ENCODE assay signal across 10 cellular contexts in genomic region chr1:22048351-22049192, GRCh38. TPM values are rescaled to one million over a fixed set of nuclear protein-coding genes. Genes with fewer than 3 reads are reported as not detected.
DNase-seq lines count a peak whose midpoint lies in the region; ATAC-seq, FAIRE-seq and TF ChIP-seq lines count a peak whose summit lies in the region.
"Had no signal": no experiment of that assay in that cellular context is flagged by ENCODE, and none has a peak within 500 bp of the region (broad histone marks: within the 10 kb centered on the region; RNA-seq: fewer than 3 reads in every experiment).

No MANE protein-coding gene starts in this region.

- H3K36me3 Mint-ChIP-seq in activated CD8-positive, alpha-beta T cell treated with anti-CD3 and anti-CD28 coated beads for 36 hours (ENCODE audit: low read depth), result peaks cover 7% of the 10 kb centered on the region

- peak overlapping the region; percentile 32 for H3K4me3 Mint-ChIP-seq in activated CD8-positive, alpha-beta T cell treated with anti-CD3 and anti-CD28 coated beads for 36 hours

- H3K27ac Mint-ChIP-seq in activated CD8-positive, alpha-beta T cell treated with anti-CD3 and anti-CD28 coated beads for 36 hours, result peak overlapping the region; percentile 81

- H3K4me1 ChIP-seq in ascending aorta, result no peaks in the 10 kb centered on the region

- H3K9me3 ChIP-seq in ascending aorta, result no peaks in the 10 kb centered on the region

- POLR2A ChIA-PET in activated CD8-positive, alpha-beta T cell treated with anti-CD3 and anti-CD28 coated beads for 36 hours (lab: Charles Lee), result interaction anchor here (0.9 to 17.7 kb wide), 2 partner anchors 9 to 22 kb away, joined by 4 to 218 read pairs; no protein-coding TSS in a partner anchor

- ATAC-seq in activated CD8-positive, alpha-beta T cell treated with anti-CD3 and anti-CD28 coated beads for 36 hours, result peak; percentile 32
- no peak for ATAC-seq in GM19397 (IDR thresholded peaks at IDR 0.05; ENCODE audit: unreplicated experiment)
- ATAC-seq in HG02938 (IDR thresholded peaks at IDR 0.05; ENCODE audit: unreplicated experiment), result no peak
- ATAC-seq: HCT116 had no signal

- H3K27me3 Mint-ChIP-seq in activated CD8-positive, alpha-beta T cell treated with anti-CD3 and anti-CD28 coated beads for 36 hours, result no peaks in the 10 kb centered on the region

- H3K4me3 ChIP-seq in ascending aorta, result no peak overlapping the region

- no peaks in the 10 kb centered on the region for H3K27me3 ChIP-seq in ascending aorta

- intact Hi-C loops in activated CD8-positive, alpha-beta T cell treated with anti-CD3 and anti-CD28 coated beads for 36 hours (cut with micrococcal nuclease), result no loop called here
- intact Hi-C loops in ascending aorta (cut with DNase I), result no loop called here

- peaks cover 46% of the 10 kb centered on the region for H3K4me1 Mint-ChIP-seq in activated CD8-positive, alpha-beta T cell treated with anti-CD3 and anti-CD28 coated beads for 36 hours (ENCODE audit: low read depth)

- H3K9me3 Mint-ChIP-seq in activated CD8-positive, alpha-beta T cell treated with anti-CD3 and anti-CD28 coated beads for 36 hours, result peaks cover 4% of the 10 kb centered on the region

- no peaks in the 10 kb centered on the region for H3K36me3 ChIP-seq in ascending aorta

- peak; percentile 62 for FAIRE-seq in GM19239 (lab: Jason Lieb, UNC)

- DNase-seq in AG08396 (ENCODE audit: low spot score) (peak; percentile 52), GM19239 (ENCODE audit: insufficient read length, low spot score) (no peak), kidney tubule cell (ENCODE audit: low spot score) (peak; percentile 64), ascending aorta (ENCODE audit: low spot score in 2 of 2) (no peak), T-helper 1 cell (no peak)
- peak; percentile 67 for DNase-seq in activated CD8-positive, alpha-beta T cell treated with anti-CD3 and anti-CD28 coated beads for 36 hours
- DNase-seq: NCI-H1048 had no signal

- CTCF ChIA-PET in activated CD8-positive, alpha-beta T cell treated with anti-CD3 and anti-CD28 coated beads for 36 hours (lab: Charles Lee), result interaction anchor here (1.6 to 2.2 kb wide), 2 partner anchors 9 to 24 kb away, joined by 9 read pairs; no protein-coding TSS in a partner anchor

- no peak overlapping the region for H3K27ac ChIP-seq in ascending aorta

- TF ChIP-seq CTCF in activated CD8-positive, alpha-beta T cell treated with anti-CD3 and anti-CD28 coated beads for 36 hours (IDR thresholded peaks at IDR 0.05), result no peak
- TF ChIP-seq CTCF in ascending aorta (IDR thresholded peaks at IDR 0.05), result no peak

RNA-seq across cellular contexts. Expression of gene CDC42, which starts 3.9 kb away (rescaled TPM):
- total RNA-seq in activated CD8-positive, alpha-beta T cell treated with anti-CD3 and anti-CD28 coated beads for 36 hours, result 100 to 1,000 TPM; 292 to 310 TPM
- 111 TPM for total RNA-seq in ascending aorta

RNA-seq across cellular contexts. Expression of gene CELA3A, which starts 47.1 kb away (rescaled TPM):
- total RNA-seq in activated CD8-positive, alpha-beta T cell treated with anti-CD3 and anti-CD28 coated beads for 36 hours, result not detected
- total RNA-seq in ascending aorta, result not detected

Comparison
In these comparisons a context has a peak if more than half of its experiments do, and no peak if none do; other contexts are left out.
1. DNase-seq: peak in AG08396 (single experiment), activated CD8-positive, alpha-beta T cell treated with anti-CD3 and anti-CD28 coated beads for 36 hours (single experiment) and kidney tubule cell (single experiment); none in GM19239 (single experiment), ascending aorta (0 of 2) and T-helper 1 cell (0 of 5).